Comparison of ENCODE assay signal across 8 cellular contexts in genomic region chr22:20916916-20917810, GRCh38. TPM values are rescaled to one million over a fixed set of nuclear protein-coding genes. Genes with fewer than 3 reads are reported as not detected.
DNase-seq lines count a peak whose midpoint lies in the region; ATAC-seq, FAIRE-seq and TF ChIP-seq lines count a peak whose summit lies in the region.

TSS of gene CRKL (plus strand) at chr22:20917407. CDS start at chr22:20917935, 528 bp downstream.

- H4K20me1 ChIP-seq in HepG2 (ENCODE audit: insufficient read depth, low read length), result peaks cover 32% of the 10 kb centered on the region

- intact Hi-C loops in CD14-positive monocyte (cut with micrococcal nuclease) (loop anchor here (2.0 to 10.0 kb wide), 5 partner anchors 32 to 85 kb away; partner anchors contain the start of genes PI4KA (in 1 of the 2), SNAP29 (in 1 of the 2) and THAP7 (in 1 of the 2)), HepG2 (cut with micrococcal nuclease; ENCODE audit: unreplicated experiment) (loop anchor here (1.0 to 2.0 kb wide), 2 partner anchors 32 to 35 kb away; no protein-coding TSS in a partner anchor)
- intact Hi-C loops in dendritic cell treated with granulocyte-macrophage colony-stimulating factor and Interleukin-4, amounts not matched to agents 40 ng/mL and 50 ng/mL, for 4 days (cut with micrococcal nuclease), result loop anchor here (2.0 kb wide), 2 partner anchors 32 to 58 kb away; partner anchors contain the start of genes PI4KA and SNAP29

- POLR2A ChIA-PET in HepG2 (lab: Yijun Ruan, JAX), result interaction anchor here (0.7 to 2.0 kb wide), 10 partner anchors 9 to 144 kb away, joined by 3 to 14 read pairs (median 3); partner anchors contain the start of genes LZTR1, SERPIND1 and THAP7

- H3K27me3 ChIP-seq in HepG2 (ENCODE audit: control insufficient read depth in 1 of 2, insufficient read depth in 2 of 2, low read length in 2 of 2), result no peaks in the 10 kb centered on the region; a peak in 1 of 5 replicates

- peak; percentile 74 for TF ChIP-seq POLR2A in HepG2 (IDR thresholded peaks at IDR 0.05; ENCODE audit: insufficient read depth in 1 of 2, low read depth in 2 of 2, low read length in 2 of 2)

- peaks cover 5 to 7% of the 10 kb centered on the region in 2 donors for H3K36me3 Mint-ChIP-seq in CD14-positive monocyte
- peaks cover 26% of the 10 kb centered on the region for H3K36me3 Mint-ChIP-seq in dendritic cell treated with granulocyte-macrophage colony-stimulating factor and Interleukin-4, amounts not matched to agents 40 ng/mL and 50 ng/mL, for 4 days (ENCODE audit: low read depth)

- H3K9me3 ChIP-seq in HepG2 (ENCODE audit: low read length), result no peaks in the 10 kb centered on the region

- BruUV-seq in HepG2 (replicated peaks; lab: Mats Ljungman, UMichigan), result no TSS peak

- peak within 1 kb of the TSS; percentile 96 to 99 (median 98) for H3K4me3 ChIP-seq in HepG2 (replicated peaks in 1 of 3; ENCODE audit: insufficient read depth in 1 of 3, low read depth in 2 of 3, low read length in 3 of 3)

- peak within 1 kb of the TSS; percentile 89 for H3K27ac ChIP-seq in HepG2 (ENCODE audit: extremely low read length, insufficient read depth, low read length)

- no peak for FAIRE-seq in HepG2 (lab: Jason Lieb, UNC)

- H2AFZ ChIP-seq in HepG2 (ENCODE audit: low read length), result peak within 1 kb of the TSS; percentile 12

- peak; percentile 87 for TF ChIP-seq RAD21 in HepG2 (CRISPR knock-in tag; IDR thresholded peaks at IDR 0.05)

- H3K4me3 Mint-ChIP-seq in CD14-positive monocyte, result peak within 1 kb of the TSS; percentile 99
- H3K4me3 Mint-ChIP-seq in dendritic cell treated with granulocyte-macrophage colony-stimulating factor and Interleukin-4, amounts not matched to agents 40 ng/mL and 50 ng/mL, for 4 days, result peak within 1 kb of the TSS; percentile 97

- H3K27ac Mint-ChIP-seq in CD14-positive monocyte, result peak within 1 kb of the TSS; percentile 91 to 96 (median 93)
- H3K27ac Mint-ChIP-seq in dendritic cell treated with granulocyte-macrophage colony-stimulating factor and Interleukin-4, amounts not matched to agents 40 ng/mL and 50 ng/mL, for 4 days, result peak within 1 kb of the TSS; percentile 83

- 0 out of 4 replicates have a peak, but pooled peaks of 1 of the 2 experiments have one; percentile 12 for TF ChIP-seq EP300 in HepG2 (IDR thresholded peaks at IDR 0.05; ENCODE audit: low read depth in 2 of 2, low read length in 2 of 2)
- TF ChIP-seq EP300 in HepG2 (CRISPR knock-in tag; IDR thresholded peaks at IDR 0.05; ENCODE audit: borderline replicate concordance), result peak; percentile 38; the same call in 1 of the 2 replicates

- peaks cover 47% of the 10 kb centered on the region for H3K4me1 ChIP-seq in HepG2 (ENCODE audit: insufficient read depth, low read length)

- peak; percentile 97 for DNase-seq in CD14-positive monocyte (ENCODE audit: low spot score)
- peak; percentile 96 for DNase-seq in NCI-H69 (lab: John Stamatoyannopoulos, UW)
- DNase-seq in activated CD4-positive, alpha-beta T cell treated with anti-CD3 and anti-CD28 coated beads, Interleukin-2, amount 50 U/mL, for 1 hour, result peak; percentile 95
- peak; percentile 94 for DNase-seq in HepG2 (ENCODE audit: low spot score)
- DNase-seq in stimulated activated CD4-positive, alpha-beta T cell treated with anti-CD3 and anti-CD28 coated beads, Interleukin-4, amount 100 ng/mL, for 1 hour, result peak; percentile 96

- peaks cover 41% of the 10 kb centered on the region for H3K4me1 Mint-ChIP-seq in CD14-positive monocyte
- peaks cover 43% of the 10 kb centered on the region for H3K4me1 Mint-ChIP-seq in dendritic cell treated with granulocyte-macrophage colony-stimulating factor and Interleukin-4, amounts not matched to agents 40 ng/mL and 50 ng/mL, for 4 days (ENCODE audit: low read depth)

- in situ Hi-C loops in HepG2 (cut with HindIII; ENCODE audit: extremely low pct_ligation_motif_present, low pct_unique_long_range_greater_than_20kb), result loop anchor here (5.0 kb wide), 1 partner anchor 35 kb away; no protein-coding TSS in a partner anchor

- peak within 1 kb of the TSS; percentile 88 for H3K4me2 ChIP-seq in HepG2 (ENCODE audit: low read depth, low read length)

- ATAC-seq in GM19351 (IDR thresholded peaks at IDR 0.05; ENCODE audit: unreplicated experiment), result peak; percentile 90
- ATAC-seq in HG03521 (IDR thresholded peaks at IDR 0.05; ENCODE audit: unreplicated experiment), result peak; percentile 95
- peak; percentile 97 for ATAC-seq in HepG2

- H3K36me3 ChIP-seq in HepG2 (replicated peaks in 1 of 2; ENCODE audit: control insufficient read depth in 1 of 2, insufficient read depth in 2 of 2, low read length in 2 of 2), result peaks cover 0 to 2% of the 10 kb centered on the region in 2 experiments; a peak in 1 of 5 replicates

- WGBS in HepG2 (ENCODE audit: low lambda C conversion rate), result 0% methylated on average over 28 of the region's 92 CpGs

- TF ChIP-seq CTCF in CD14-positive monocyte (IDR thresholded peaks at IDR 0.05), result peak; percentile 86
- peak; percentile 96 for TF ChIP-seq CTCF in HepG2 (CRISPR knock-in tag; IDR thresholded peaks at IDR 0.05)

- peaks cover 0 to 4% (median 1%) of the 10 kb centered on the region in 3 donors for H3K27me3 Mint-ChIP-seq in CD14-positive monocyte (ENCODE audit: low read depth in 3 of 3)
- no peaks in the 10 kb centered on the region for H3K27me3 Mint-ChIP-seq in dendritic cell treated with granulocyte-macrophage colony-stimulating factor and Interleukin-4, amounts not matched to agents 40 ng/mL and 50 ng/mL, for 4 days

- peaks cover 48% of the 10 kb centered on the region for H3K79me2 ChIP-seq in HepG2 (ENCODE audit: insufficient read depth, low read length)

- peak within 1 kb of the TSS; percentile 97 for H3K9ac ChIP-seq in HepG2 (ENCODE audit: insufficient read depth, low read depth, low read length)

- CTCF ChIA-PET in HepG2 (lab: Yijun Ruan, JAX; ENCODE audit: low intra/inter-chr PET ratio, low total read pairs), result no interaction called here

- no peaks in the 10 kb centered on the region for H3K9me3 Mint-ChIP-seq in CD14-positive monocyte
- no peaks in the 10 kb centered on the region for H3K9me3 Mint-ChIP-seq in dendritic cell treated with granulocyte-macrophage colony-stimulating factor and Interleukin-4, amounts not matched to agents 40 ng/mL and 50 ng/mL, for 4 days

TF ChIP-seq in HepG2, 621 proteins besides CTCF, POLR2A, EP300 and RAD21 (continues in another document):
- TF ChIP-seq MAFK (conservative IDR thresholded peaks at IDR 0.05 in 1 of 2, IDR thresholded peaks at IDR 0.05 in 1 of 2; ENCODE audit: low read length in 2 of 2) (no peak), ZNF138 (CRISPR knock-in tag; IDR thresholded peaks at IDR 0.05; ENCODE audit: low read depth) (peak; percentile 60; the same call in 1 of the 2 replicates), ZNF17 (CRISPR knock-in tag; IDR thresholded peaks at IDR 0.05) (no peak), BRCA1 (CRISPR knock-in tag; IDR thresholded peaks at IDR 0.05) (no peak), ZFP36 (IDR thresholded peaks at IDR 0.05; ENCODE audit: borderline replicate concordance, low read depth, low read length, partially characterized antibody) (no peak), SSRP1 (CRISPR knock-in tag; IDR thresholded peaks at IDR 0.05) (no peak), THAP9 (CRISPR knock-in tag; IDR thresholded peaks at IDR 0.05; ENCODE audit: borderline replicate concordance) (peak; percentile 97)

RNA-seq across cellular contexts. Expression of gene CRKL, which starts in this region (rescaled TPM):
- 10 to 100 TPM; 29.4 to 37.5 TPM for polyA plus RNA-seq in CD14-positive monocyte
- 60.6 and 75.5 TPM in 2 replicates for total RNA-seq in HepG2 (2016; rRNA removed; fragmentation: Illumina TruSeq; extraction: Trizol)
- total RNA-seq in HepG2 (2016; cell fraction: cytosol; rRNA removed; fragmentation: Illumina TruSeq; extraction: Trizol; ENCODE audit: low read depth), result 31.3 and 33.5 TPM in 2 replicates
- total RNA-seq in HepG2 (2016; cell fraction: insoluble cytoplasmic fraction; rRNA removed; fragmentation: Illumina TruSeq; extraction: Trizol), result 61.8 and 67.5 TPM in 2 replicates
- 27.3 and 27.5 TPM in 2 replicates for total RNA-seq in HepG2 (2016; cell fraction: membrane; rRNA removed; fragmentation: Illumina TruSeq; extraction: Trizol)
- 33.6 and 40.5 TPM in 2 replicates for total RNA-seq in HepG2 (2016; cell fraction: nucleus; rRNA removed; fragmentation: Illumina TruSeq; extraction: Trizol)
- polyA plus RNA-seq in HepG2 (2011; rRNA removed), result 35.0 and 37.4 TPM in 2 replicates
- 27.9 and 33.2 TPM in 2 replicates for polyA plus RNA-seq in HepG2 (2011; cell fraction: cytosol; rRNA removed)
- polyA plus RNA-seq in HepG2 (2011; cell fraction: nucleus; rRNA removed), result 28.4 and 33.0 TPM in 2 replicates
- 35.2 and 35.3 TPM in 2 replicates for polyA plus RNA-seq in HepG2 (2012)
- 1.8 and 2.0 TPM in 2 replicates for polyA plus RNA-seq in HepG2 (2016; cell fraction: cytosol; fragmentation: Illumina TruSeq; extraction: Trizol; ENCODE audit: low read depth)
- 51.7 and 54.5 TPM in 2 replicates for polyA plus RNA-seq in HepG2 (2016; cell fraction: insoluble cytoplasmic fraction; fragmentation: Illumina TruSeq; extraction: Trizol; ENCODE audit: low read depth)
- 8.2 and 8.3 TPM in 2 replicates for polyA plus RNA-seq in HepG2 (2016; cell fraction: membrane; fragmentation: Illumina TruSeq; extraction: Trizol; ENCODE audit: low read depth)
- 43.1 and 45.5 TPM in 2 replicates for polyA plus RNA-seq in HepG2 (2016; cell fraction: nucleus; fragmentation: Illumina TruSeq; extraction: Trizol; ENCODE audit: insufficient read depth, low read depth)
- polyA minus RNA-seq in HepG2 (2011; rRNA and poly(A)+ RNA removed; ENCODE audit: low replicate concordance), result 24.4 and 79.1 TPM in 2 replicates
- polyA minus RNA-seq in HepG2 (2011; cell fraction: cytosol; rRNA and poly(A)+ RNA removed), result 48.4 and 52.7 TPM in 2 replicates
- 20.6 and 30.0 TPM in 2 replicates for polyA minus RNA-seq in HepG2 (2011; cell fraction: nucleus; rRNA and poly(A)+ RNA removed)

Comparison
In these comparisons a context has a peak if more than half of its experiments do, and no peak if none do; other contexts are left out.
1. Peak in every context shown above with its lines: DNase-seq, ATAC-seq, H3K4me3 ChIP-seq and H3K27ac ChIP-seq.